In genomic region chr17:8924595-8924994, GRCh38 we compare ENCODE assay signal across 16 cellular contexts. TPM values are rescaled to one million over a fixed set of nuclear protein-coding genes. Genes with fewer than 3 reads are reported as not detected.
DNase-seq lines count a peak whose midpoint lies in the region; ATAC-seq and TF ChIP-seq lines count a peak whose summit lies in the region.
"Had no signal": no experiment of that assay in that cellular context is flagged by ENCODE, and none has a peak within 500 bp of the region (broad histone marks: within the 10 kb centered on the region; RNA-seq: fewer than 3 reads in every experiment).

No MANE protein-coding gene starts in this region.

- peaks cover 19% of the 10 kb centered on the region for H3K9me3 ChIP-seq in mammary epithelial cell (replicated peaks; ENCODE audit: insufficient read depth, low read length)
- peaks cover 12 to 24% of the 10 kb centered on the region in 2 donors for H3K9me3 ChIP-seq in breast epithelium
- peaks cover 0 to 28% (median 22%) of the 10 kb centered on the region in 3 donors for H3K9me3 ChIP-seq in esophagus squamous epithelium

- H3K36me3 ChIP-seq in mammary epithelial cell (ENCODE audit: insufficient read depth, low read length) = no peaks in the 10 kb centered on the region
- no peaks in the 10 kb centered on the region for H3K36me3 ChIP-seq in breast epithelium
- no peaks in the 10 kb centered on the region for H3K36me3 ChIP-seq in esophagus squamous epithelium

- H3K79me2 ChIP-seq in mammary epithelial cell (ENCODE audit: insufficient read depth, low read length) = no peaks in the 10 kb centered on the region

- H2AFZ ChIP-seq in mammary epithelial cell (ENCODE audit: low read depth, low read length) = no peak overlapping the region

- DNase-seq in mammary epithelial cell (peak; percentile 56), breast epithelium (ENCODE audit: low spot score in 2 of 2) (no peak), RWPE1 (ENCODE audit: low spot score) (no peak), NCI-H2029 treated with DMSO at 0.1 percent for 48 hours (lab: John Stamatoyannopoulos, UW) (no peak), AG20443 (ENCODE audit: low spot score) (no peak), esophagus squamous epithelium (lab: John Stamatoyannopoulos, UW) (no peak)
- DNase-seq: DMS79, hypothalamus, NCI-H446, posterior cingulate gyrus, substantia nigra had no signal

- dilution Hi-C loops in mammary epithelial cell (cut with HindIII; ENCODE audit: low sequenced_read_pairs) = no loop called here

- no TSS peak for BruUV-seq in mammary epithelial cell (replicated peaks; lab: Mats Ljungman, UMichigan)

- H3K9ac ChIP-seq in mammary epithelial cell (ENCODE audit: insufficient read depth, low read length) = no peak overlapping the region

- no peaks in the 10 kb centered on the region for H4K20me1 ChIP-seq in mammary epithelial cell (ENCODE audit: insufficient read depth, low read length)

- H3K27ac ChIP-seq in mammary epithelial cell (ENCODE audit: insufficient read depth, low read depth, low read length) = no peak overlapping the region
- H3K27ac ChIP-seq in breast epithelium = no peak overlapping the region
- H3K27ac ChIP-seq in RWPE1 = no peak overlapping the region
- H3K27ac ChIP-seq in esophagus squamous epithelium = no peak overlapping the region

- H3K4me3 ChIP-seq in mammary epithelial cell (replicated peaks in 1 of 3; ENCODE audit: insufficient read depth in 1 of 3, low read depth in 2 of 3, low read length in 3 of 3) = no peak overlapping the region
- H3K4me3 ChIP-seq in breast epithelium = no peak overlapping the region
- H3K4me3 ChIP-seq in esophagus squamous epithelium = no peak overlapping the region
- H3K4me3 ChIP-seq: lung had no signal

- intact Hi-C loops in mammary epithelial cell (cut with micrococcal nuclease) (no loop called here), breast epithelium (cut with DNase I; ENCODE audit: low total_unique reads) (no loop called here), esophagus squamous epithelium (cut with DNase I) (no loop called here)

- TF ChIP-seq POLR2A in breast epithelium (IDR thresholded peaks at IDR 0.05) (no peak), esophagus squamous epithelium (IDR thresholded peaks at IDR 0.05) (no peak)

- in situ Hi-C loops in mammary epithelial cell (cut with MboI; ENCODE audit: low sequenced_read_pairs in 2 of 2) = no loop called here

- H3K27me3 ChIP-seq in mammary epithelial cell (ENCODE audit: insufficient read depth, low read length) (no peaks in the 10 kb centered on the region), breast epithelium (no peaks in the 10 kb centered on the region), esophagus squamous epithelium (no peaks in the 10 kb centered on the region)

- TF ChIP-seq CTCF in mammary epithelial cell (conservative IDR thresholded peaks at IDR 0.05 in 1 of 2, IDR thresholded peaks at IDR 0.05 in 1 of 2; ENCODE audit: extremely low read depth in 1 of 2, insufficient read depth in 1 of 2, low read depth in 1 of 2, low read length in 2 of 2) (no peak), breast epithelium (IDR thresholded peaks at IDR 0.05) (no peak), RWPE1 (conservative IDR thresholded peaks at IDR 0.05; ENCODE audit: low read depth) (no peak), esophagus squamous epithelium (IDR thresholded peaks at IDR 0.05) (no peak)

- POLR2A ChIA-PET in RWPE1 (lab: Yijun Ruan, JAX; ENCODE audit: low non-redundant PET) = no interaction called here

- peaks cover 14% of the 10 kb centered on the region for H3K4me1 ChIP-seq in mammary epithelial cell (ENCODE audit: insufficient read depth, low read length)
- no peaks in the 10 kb centered on the region for H3K4me1 ChIP-seq in breast epithelium
- H3K4me1 ChIP-seq in esophagus squamous epithelium = no peaks in the 10 kb centered on the region

- WGBS in mammary epithelial cell (ENCODE audit: low coverage, missing lambda C conversion rate) = 5% methylated on average over 6 of the region's 6 CpGs
- WGBS in esophagus squamous epithelium, 2 donors = 78 to 80% methylated on average over 6 of the region's 6 CpGs

- H3K4me2 ChIP-seq in mammary epithelial cell (ENCODE audit: insufficient read depth, low read depth, low read length) = no peak overlapping the region

- CTCF ChIA-PET in mammary epithelial cell (lab: Charles Lee; ENCODE audit: low non-redundant PET) (no interaction called here), RWPE1 (lab: Yijun Ruan, JAX) (no interaction called here)

- ATAC-seq in GM21576 (IDR thresholded peaks at IDR 0.05; ENCODE audit: unreplicated experiment) (peak; percentile 66), HG03175 (IDR thresholded peaks at IDR 0.05; ENCODE audit: unreplicated experiment) (peak; percentile 47)

RNA-seq across cellular contexts. Expression of gene PIK3R5, which starts 40.9 kb away (rescaled TPM):
- under 1 TPM in 1 of 2 donors, not detected in 1; 0.71 TPM for total RNA-seq in mammary epithelial cell
- polyA plus RNA-seq in mammary epithelial cell = 0.16 TPM
- 6.0 TPM for polyA minus RNA-seq in mammary epithelial cell
- total RNA-seq in breast epithelium = 10 to 100 TPM in 2 of 3 donors, 1 to 10 TPM in 1; 9.8 to 28.6 (median 12.3) TPM
- 1 to 10 TPM; 1.8 to 8.8 (median 3.1) TPM for total RNA-seq in esophagus squamous epithelium
- total RNA-seq: endothelial cell of umbilical vein, MCF 10A had no signal
- polyA plus RNA-seq: endothelial cell of umbilical vein had no signal

RNA-seq across cellular contexts. Expression of gene PIK3R6, which starts 57.1 kb away (rescaled TPM):
- total RNA-seq in mammary epithelial cell (under 1 TPM in 1 of 2 donors, not detected in 1; under 0.01 TPM), breast epithelium (1 to 10 TPM in 2 of 3 donors, under 1 TPM in 1; under 0.01 to 2.9 (median 2.5) TPM), esophagus squamous epithelium (1 to 10 TPM in 1 of 4 donors, under 1 TPM in 3; 0.22 to 2.5 (median 0.35) TPM)
- 0.07 TPM for polyA plus RNA-seq in mammary epithelial cell
- polyA minus RNA-seq in mammary epithelial cell = not detected
- total RNA-seq: endothelial cell of umbilical vein, MCF 10A had no signal
- polyA plus RNA-seq: endothelial cell of umbilical vein had no signal
